ENCODE assay signal across 16 cellular contexts in the genomic region with DNA sequence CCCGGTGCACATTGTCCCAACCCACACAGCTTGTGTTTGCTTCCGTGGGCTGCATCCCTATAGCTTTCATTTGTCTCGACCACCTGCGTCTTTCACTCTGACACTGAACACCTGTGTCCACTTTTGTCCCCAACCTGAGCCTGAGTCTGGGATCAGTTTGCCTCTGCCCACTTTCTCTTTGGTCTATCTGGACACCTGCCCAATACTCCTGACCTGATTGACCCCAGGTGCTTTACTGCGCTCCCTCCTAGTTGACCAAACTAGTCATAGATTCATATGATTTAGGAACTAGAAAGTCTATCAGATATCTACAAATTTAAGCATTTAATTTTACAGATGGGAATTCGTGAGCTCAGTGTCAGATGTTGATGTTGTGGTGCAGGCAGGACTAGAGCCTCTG.
A peak's percentile ranks its signal among the peaks of the same experiment; 100 is the strongest.
DNase-seq lines count a peak whose midpoint lies in the region; TF ChIP-seq lines count a peak whose summit lies in the region.
"Had no signal": no experiment of that assay in that cellular context is flagged by ENCODE, and none has a peak within 500 bp of the region (broad histone marks: within the 10 kb centered on the region; RNA-seq: fewer than 3 reads in every experiment).

No MANE protein-coding gene starts in this region.

- DNase-seq in NCI-H2227 (lab: John Stamatoyannopoulos, UW; ENCODE audit: unreplicated experiment) (peak; percentile 8), NCI-H2227 treated with DMSO at 0.1 percent for 48 hours (lab: John Stamatoyannopoulos, UW) (no peak), NCI-H146 (lab: John Stamatoyannopoulos, UW) (peak; percentile 96), SHP77 treated with DMSO at 0.1 percent for 48 hours (lab: John Stamatoyannopoulos, UW) (peak; percentile 47), esophagus squamous epithelium (lab: John Stamatoyannopoulos, UW) (no peak), amygdala (lab: John Stamatoyannopoulos, UW) (no peak), Peyer's patch (no peak)
- DNase-seq: ACHN; CD4-positive, CD25-positive, alpha-beta regulatory T cell; DMS153; DMS79 treated with DMSO at 0.1 percent for 48 hours; EL; H7 had no signal

- no peak for TF ChIP-seq CTCF in 22Rv1 (IDR thresholded peaks at IDR 0.05)
- no peak for TF ChIP-seq CTCF in esophagus squamous epithelium (IDR thresholded peaks at IDR 0.05)
- no peak for TF ChIP-seq CTCF in Peyer's patch (IDR thresholded peaks at IDR 0.05)

- H3K9me3 ChIP-seq in esophagus squamous epithelium (no peaks in the 10 kb centered on the region), Peyer's patch (no peaks in the 10 kb centered on the region)
- H3K9me3 ChIP-seq: BLaER1 treated with 17β-estradiol and CSF1 and Interleukin-3, amounts not matched to agents 10 nM and 100 nM had no signal

- WGBS in esophagus squamous epithelium, 2 donors: 54 to 67% methylated on average over 6 of the region's 6 CpGs

- no peaks in the 10 kb centered on the region for H3K4me1 ChIP-seq in esophagus squamous epithelium
- no peaks in the 10 kb centered on the region for H3K4me1 ChIP-seq in Peyer's patch

- H3K27ac ChIP-seq in 22Rv1 (0 out of 2 replicates have a peak overlapping the region, but pooled peaks have one; percentile 0), esophagus squamous epithelium (no peak overlapping the region), Peyer's patch (no peak overlapping the region)
- H3K27ac ChIP-seq: BLaER1 treated with 17β-estradiol and CSF1 and Interleukin-3, amounts not matched to agents 10 nM and 100 nM had no signal

- TF ChIP-seq POLR2A in esophagus squamous epithelium (IDR thresholded peaks at IDR 0.05) (no peak), Peyer's patch (IDR thresholded peaks at IDR 0.05) (no peak)

- H3K27me3 ChIP-seq in esophagus squamous epithelium: no peaks in the 10 kb centered on the region
- H3K27me3 ChIP-seq in Peyer's patch: no peaks in the 10 kb centered on the region
- H3K27me3 ChIP-seq: BLaER1 treated with 17β-estradiol and CSF1 and Interleukin-3, amounts not matched to agents 10 nM and 100 nM had no signal

- no peak overlapping the region for H3K4me3 ChIP-seq in esophagus squamous epithelium
- H3K4me3 ChIP-seq in Peyer's patch: no peak overlapping the region
- H3K4me3 ChIP-seq: BLaER1 treated with 17β-estradiol and CSF1 and Interleukin-3, amounts not matched to agents 10 nM and 100 nM; GM23338 had no signal

- no peaks in the 10 kb centered on the region for H3K36me3 ChIP-seq in esophagus squamous epithelium
- no peaks in the 10 kb centered on the region for H3K36me3 ChIP-seq in Peyer's patch
- H3K36me3 ChIP-seq: BLaER1 treated with 17β-estradiol and CSF1 and Interleukin-3, amounts not matched to agents 10 nM and 100 nM had no signal

- intact Hi-C loops in esophagus squamous epithelium (cut with DNase I): no loop called here

Comparison
In these comparisons a context has a peak if more than half of its experiments do, and no peak if none do; other contexts are left out.
1. DNase-seq: peak in NCI-H2227 (single experiment), NCI-H146 (single experiment) and SHP77 treated with DMSO at 0.1 percent for 48 hours (single experiment); none in NCI-H2227 treated with DMSO at 0.1 percent for 48 hours (single experiment), esophagus squamous epithelium (single experiment), amygdala (0 of 56) and Peyer's patch (0 of 3).